Comparison of ENCODE assay signal across 16 cellular contexts in genomic region chr9:133754187-133754586, GRCh38.
"Had no signal": no experiment of that assay in that cellular context is flagged by ENCODE, and none has a peak within 500 bp of the region (broad histone marks: within the 10 kb centered on the region; RNA-seq: fewer than 3 reads in every experiment).

No MANE protein-coding gene starts in this region.

- FAIRE-seq: colon, endometrium, islet of Langerhans had no signal

- H3K27ac ChIP-seq: stomach, thoracic aorta, uterus had no signal

- H3K4me3 ChIP-seq: stomach, thoracic aorta, uterus had no signal

- H3K4me3 Mint-ChIP-seq: nephron progenitor cell had no signal

- H3K4me1 ChIP-seq: stomach, uterus had no signal

- ATAC-seq: activated CD4-positive, CD25-positive, alpha-beta regulatory T cell treated with anti-CD3 and anti-CD28 coated beads, Interleukin-2, amount 50 U/mL, for 24 hours; left ventricle myocardium superior had no signal

- H3K27ac Mint-ChIP-seq: activated T-helper 2 cell treated with anti-CD3 and anti-CD28 coated beads, Interferon-gamma antibody, Interleukin-2, Interleukin-4, amounts not matched to agents 10 μg/mL and 5 μg/mL and 100 μg/mL, durations not matched to agents 14 hours and 24 hours and 36 hours; nephron progenitor cell had no signal

- H3K9me3 Mint-ChIP-seq: activated T-helper 2 cell treated with anti-CD3 and anti-CD28 coated beads, Interferon-gamma antibody, Interleukin-2, Interleukin-4, amounts not matched to agents 10 μg/mL and 5 μg/mL and 100 μg/mL, durations not matched to agents 14 hours and 24 hours and 36 hours had no signal

- DNase-seq: activated naive CD4-positive, alpha-beta T cell treated with anti-CD3 and anti-CD28 coated beads, Interleukin-2, amount 50 U/mL, for 16 hours; activated T-cell treated with anti-CD3 and anti-CD28 coated beads, Interleukin-2, amount 50 U/mL, for 1 hour; amniotic stem cell; caudate nucleus; left ventricle myocardium superior; mesenchymal stem cell; nephron progenitor cell; stimulated activated CD4-positive, alpha-beta T cell treated with anti-CD3 and anti-CD28 coated beads, Interleukin-1b, Interleukin-23, amount 100 ng/mL, for 48 hours; stomach had no signal
